In genomic region chr10:47370015-47370767, GRCh38 we compare ENCODE assay signal across 29 cellular contexts. TPM values are rescaled to one million over a fixed set of nuclear protein-coding genes. Genes with fewer than 3 reads are reported as not detected.
A peak's percentile ranks its signal among the peaks of the same experiment; 100 is the strongest.
DNase-seq lines count a peak whose midpoint lies in the region; ATAC-seq, FAIRE-seq and TF ChIP-seq lines count a peak whose summit lies in the region.
"Had no signal": no experiment of that assay in that cellular context is flagged by ENCODE, and none has a peak within 500 bp of the region (broad histone marks: within the 10 kb centered on the region; RNA-seq: fewer than 3 reads in every experiment).

No MANE protein-coding gene starts in this region.

- no peak overlapping the region for H3K27ac ChIP-seq in K562 (ENCODE audit: extremely low read depth, low read depth, low read length)
- H3K27ac ChIP-seq: 22Rv1, ascending aorta, left ventricle myocardium inferior had no signal

- intact Hi-C loops in activated CD4-positive, alpha-beta memory T cell treated with anti-CD3 and anti-CD28 coated beads for 36 hours (cut with micrococcal nuclease), result no loop called here
- intact Hi-C loops in K562 (cut with micrococcal nuclease), result no loop called here

- H3K9ac ChIP-seq in K562 (ENCODE audit: insufficient read depth in 1 of 2, low read depth in 2 of 2, low read length in 2 of 2), result no peak overlapping the region

- 13% methylated on average over 11 of the region's 11 CpGs for WGBS in K562 (ENCODE audit: insufficient coverage, low coverage, missing lambda C conversion rate)

- no peak for TF ChIP-seq CTCF in K562 (IDR thresholded peaks at IDR 0.05 in 2 of 3, conservative IDR thresholded peaks at IDR 0.05 in 1 of 3; ENCODE audit: insufficient read depth in 2 of 3, low read depth in 1 of 3, low read length in 3 of 3)
- no peak for TF ChIP-seq CTCF in type B pancreatic cell (conservative IDR thresholded peaks at IDR 0.05)

- H3K4me1 ChIP-seq in K562 (replicated peaks in 1 of 2; ENCODE audit: control insufficient read depth in 2 of 2, insufficient read depth in 2 of 2, low read length in 2 of 2), result peaks cover 0 to 2% of the 10 kb centered on the region in 2 experiments; a peak in 1 of 5 replicates
- H3K4me1 ChIP-seq: left ventricle myocardium inferior had no signal

- H3K27ac Mint-ChIP-seq in activated CD4-positive, alpha-beta memory T cell treated with anti-CD3 and anti-CD28 coated beads for 36 hours, result no peak overlapping the region
- H3K27ac Mint-ChIP-seq in activated CD4-positive, alpha-beta memory T cell treated with anti-CD3 and anti-CD28 coated beads, Interleukin-2, amount 10 ng/mL, durations not matched to agents 7 days and 5 days, result no peak overlapping the region
- H3K27ac Mint-ChIP-seq in type B pancreatic cell, result no peak overlapping the region
- H3K27ac Mint-ChIP-seq: activated CD4-positive, alpha-beta T cell treated with anti-CD3 and anti-CD28 coated beads, Interleukin-2, amount 10 ng/mL, durations not matched to agents 24 days and 14 days; activated naive CD8-positive, alpha-beta T cell treated with anti-CD3 and anti-CD28 coated beads, Interleukin-2, amount 10 ng/mL, durations not matched to agents 7 days and 5 days; activated T-helper 17 cell treated with anti-CD3 and anti-CD28 coated beads, Interleukin-2, amount 50 U/mL, for 72 hours; CD8-positive, alpha-beta T cell; IgD-negative memory B cell had no signal

- H2AFZ ChIP-seq in K562 (ENCODE audit: low read depth, low read length), result no peak overlapping the region

- TF ChIP-seq POLR2A in K562 (conservative IDR thresholded peaks at IDR 0.05), result no peak

- peak; percentile 4 for DNase-seq in activated CD4-positive, alpha-beta memory T cell treated with anti-CD3 and anti-CD28 coated beads for 36 hours
- no peak for DNase-seq in activated CD4-positive, alpha-beta memory T cell treated with anti-CD3 and anti-CD28 coated beads, Interleukin-2, amount 10 ng/mL, durations not matched to agents 7 days and 5 days
- DNase-seq in K562 (ENCODE audit: extremely low read depth in 1 of 4, low spot score in 3 of 4) (no peak), mesenteric fat pad (ENCODE audit: low spot score) (peak; percentile 62), type B pancreatic cell (ENCODE audit: extremely low spot score, unreplicated experiment) (peak; percentile 43), NCI-H1417 treated with DMSO at 0.1 percent for 48 hours (lab: John Stamatoyannopoulos, UW) (no peak)
- DNase-seq: activated CD4-positive, alpha-beta T cell treated with anti-CD3 and anti-CD28 coated beads, Interleukin-2, amount 10 ng/mL, durations not matched to agents 24 days and 14 days; activated naive CD8-positive, alpha-beta T cell treated with anti-CD3 and anti-CD28 coated beads, Interleukin-2, amount 10 ng/mL, durations not matched to agents 7 days and 5 days; caudate nucleus; dermis blood vessel endothelial cell; DMS153; GOT3; left ventricle myocardium inferior; NCI-H1092; NCI-H187; NCI-H2171 treated with DMSO at 0.1 percent for 48 hours; NCI-H524 treated with DMSO at 0.1 percent for 48 hours; NK-92 treated with Interleukin-12 subunit alpha and Interleukin-12 subunit beta, amount 100 ng/mL, for 24 hours; SIG-M5; T1000 had no signal

- H3K36me3 Mint-ChIP-seq in activated CD4-positive, alpha-beta memory T cell treated with anti-CD3 and anti-CD28 coated beads for 36 hours, result no peaks in the 10 kb centered on the region
- no peaks in the 10 kb centered on the region for H3K36me3 Mint-ChIP-seq in activated CD4-positive, alpha-beta memory T cell treated with anti-CD3 and anti-CD28 coated beads, Interleukin-2, amount 10 ng/mL, durations not matched to agents 7 days and 5 days (ENCODE audit: low read depth)
- no peaks in the 10 kb centered on the region for H3K36me3 Mint-ChIP-seq in type B pancreatic cell
- H3K36me3 Mint-ChIP-seq: activated naive CD8-positive, alpha-beta T cell treated with anti-CD3 and anti-CD28 coated beads, Interleukin-2, amount 10 ng/mL, durations not matched to agents 7 days and 5 days; CD8-positive, alpha-beta T cell; IgD-negative memory B cell had no signal

- no peak for TF ChIP-seq EP300 in K562 (IDR thresholded peaks at IDR 0.05; ENCODE audit: low read length)

- H3K4me3 ChIP-seq in K562, result no peak overlapping the region
- H3K4me3 ChIP-seq: ascending aorta, left ventricle myocardium inferior, smooth muscle cell had no signal

- ATAC-seq in K562 (no peak), HG03439 (IDR thresholded peaks at IDR 0.05; ENCODE audit: unreplicated experiment) (no peak), HG03571 (IDR thresholded peaks at IDR 0.05; ENCODE audit: unreplicated experiment) (no peak)
- ATAC-seq: activated T-helper 17 cell treated with anti-CD3 and anti-CD28 coated beads, Interleukin-2, amount 50 U/mL, for 72 hours; CD8-positive, alpha-beta T cell had no signal

- no peak for FAIRE-seq in K562 (lab: Jason Lieb, UNC)

- H3K36me3 ChIP-seq in K562 (ENCODE audit: control insufficient read depth, insufficient read depth, low read length), result no peaks in the 10 kb centered on the region
- H3K36me3 ChIP-seq: ascending aorta, left ventricle myocardium inferior had no signal

- H3K4me1 Mint-ChIP-seq in activated CD4-positive, alpha-beta memory T cell treated with anti-CD3 and anti-CD28 coated beads for 36 hours (ENCODE audit: low read depth), result peaks cover 5% of the 10 kb centered on the region
- peaks cover 10% of the 10 kb centered on the region for H3K4me1 Mint-ChIP-seq in activated CD4-positive, alpha-beta memory T cell treated with anti-CD3 and anti-CD28 coated beads, Interleukin-2, amount 10 ng/mL, durations not matched to agents 7 days and 5 days
- no peaks in the 10 kb centered on the region for H3K4me1 Mint-ChIP-seq in type B pancreatic cell (ENCODE audit: unreplicated experiment)
- H3K4me1 Mint-ChIP-seq: activated naive CD8-positive, alpha-beta T cell treated with anti-CD3 and anti-CD28 coated beads, Interleukin-2, amount 10 ng/mL, durations not matched to agents 7 days and 5 days; activated T-helper 17 cell treated with anti-CD3 and anti-CD28 coated beads, Interleukin-2, amount 50 U/mL, for 72 hours had no signal

- in situ Hi-C loops in K562 (cut with MboI), result no loop called here

- peaks cover 5% of the 10 kb centered on the region for H3K9me1 ChIP-seq in K562 (ENCODE audit: control insufficient read depth, insufficient read depth, low read length)

- TF ChIP-seq RAD21 in K562 (CRISPR knock-in tag; conservative IDR thresholded peaks at IDR 0.05 in 1 of 2, IDR thresholded peaks at IDR 0.05 in 1 of 2), result no peak

- H3K79me2 ChIP-seq in K562 (ENCODE audit: control insufficient read depth, insufficient read depth, low read length), result no peaks in the 10 kb centered on the region

- H3K27me3 Mint-ChIP-seq in activated CD4-positive, alpha-beta memory T cell treated with anti-CD3 and anti-CD28 coated beads for 36 hours, result peaks cover 2% of the 10 kb centered on the region
- peaks cover 9% of the 10 kb centered on the region for H3K27me3 Mint-ChIP-seq in activated CD4-positive, alpha-beta memory T cell treated with anti-CD3 and anti-CD28 coated beads, Interleukin-2, amount 10 ng/mL, durations not matched to agents 7 days and 5 days
- peaks cover 3% of the 10 kb centered on the region for H3K27me3 Mint-ChIP-seq in type B pancreatic cell

- CTCF ChIA-PET in activated CD4-positive, alpha-beta memory T cell treated with anti-CD3 and anti-CD28 coated beads for 36 hours (lab: Charles Lee), result interaction anchor here (2.7 kb wide), 1 partner anchor 30 kb away, joined by 11 read pairs; no protein-coding TSS in a partner anchor
- CTCF ChIA-PET in activated CD4-positive, alpha-beta memory T cell treated with anti-CD3 and anti-CD28 coated beads, Interleukin-2, amount 10 ng/mL, durations not matched to agents 7 days and 5 days (lab: Charles Lee), result no interaction called here
- CTCF ChIA-PET in K562 (lab: Yijun Ruan, JAX; ENCODE audit: low intra/inter-chr PET ratio), result no interaction called here

- H3K9me3 Mint-ChIP-seq in activated CD4-positive, alpha-beta memory T cell treated with anti-CD3 and anti-CD28 coated beads for 36 hours, result no peaks in the 10 kb centered on the region
- no peaks in the 10 kb centered on the region for H3K9me3 Mint-ChIP-seq in activated CD4-positive, alpha-beta memory T cell treated with anti-CD3 and anti-CD28 coated beads, Interleukin-2, amount 10 ng/mL, durations not matched to agents 7 days and 5 days
- H3K9me3 Mint-ChIP-seq in type B pancreatic cell, result no peaks in the 10 kb centered on the region
- H3K9me3 Mint-ChIP-seq: activated CD4-positive, alpha-beta T cell treated with anti-CD3 and anti-CD28 coated beads, Interleukin-2, amount 10 ng/mL, durations not matched to agents 24 days and 14 days; activated naive CD8-positive, alpha-beta T cell treated with anti-CD3 and anti-CD28 coated beads, Interleukin-2, amount 10 ng/mL, durations not matched to agents 7 days and 5 days; activated T-helper 17 cell treated with anti-CD3 and anti-CD28 coated beads, Interleukin-2, amount 50 U/mL, for 72 hours; CD8-positive, alpha-beta T cell; IgD-negative memory B cell had no signal

- H3K27me3 ChIP-seq in K562 (ENCODE audit: control insufficient read depth in 2 of 2, insufficient read depth in 2 of 2, low read length in 2 of 2), result peaks cover 51 to 81% of the 10 kb centered on the region in 2 experiments
- H3K27me3 ChIP-seq: ascending aorta had no signal

- no peaks in the 10 kb centered on the region for H3K9me3 ChIP-seq in K562 (replicated peaks; ENCODE audit: control insufficient read depth, insufficient read depth, low read depth, low read length)
- H3K9me3 ChIP-seq: ascending aorta, left ventricle myocardium inferior had no signal

- no peak overlapping the region for H3K4me3 Mint-ChIP-seq in activated CD4-positive, alpha-beta memory T cell treated with anti-CD3 and anti-CD28 coated beads for 36 hours
- H3K4me3 Mint-ChIP-seq in activated CD4-positive, alpha-beta memory T cell treated with anti-CD3 and anti-CD28 coated beads, Interleukin-2, amount 10 ng/mL, durations not matched to agents 7 days and 5 days, result no peak overlapping the region
- no peak overlapping the region for H3K4me3 Mint-ChIP-seq in type B pancreatic cell
- H3K4me3 Mint-ChIP-seq: activated CD4-positive, alpha-beta T cell treated with anti-CD3 and anti-CD28 coated beads, Interleukin-2, amount 10 ng/mL, durations not matched to agents 24 days and 14 days; activated naive CD8-positive, alpha-beta T cell treated with anti-CD3 and anti-CD28 coated beads, Interleukin-2, amount 10 ng/mL, durations not matched to agents 7 days and 5 days; activated T-helper 17 cell treated with anti-CD3 and anti-CD28 coated beads, Interleukin-2, amount 50 U/mL, for 72 hours; CD8-positive, alpha-beta T cell had no signal

- no TSS peak for BruUV-seq in K562 (replicated peaks; lab: Mats Ljungman, UMichigan)

- peaks cover 5% of the 10 kb centered on the region for H4K20me1 ChIP-seq in K562 (replicated peaks; ENCODE audit: control insufficient read depth, insufficient read depth, low read length)

- POLR2A ChIA-PET in activated CD4-positive, alpha-beta memory T cell treated with anti-CD3 and anti-CD28 coated beads for 36 hours (lab: Charles Lee), result no interaction called here
- POLR2A ChIA-PET in activated CD4-positive, alpha-beta memory T cell treated with anti-CD3 and anti-CD28 coated beads, Interleukin-2, amount 10 ng/mL, durations not matched to agents 7 days and 5 days (lab: Charles Lee), result no interaction called here
- POLR2A ChIA-PET in K562 (lab: Yijun Ruan, JAX), result no interaction called here

- H3K4me2 ChIP-seq in K562 (ENCODE audit: insufficient read depth, low read length), result no peak overlapping the region
- H3K4me2 ChIP-seq: smooth muscle cell had no signal

RNA-seq across cellular contexts. Expression of gene ZNF488, which starts 13.9 kb away (rescaled TPM):
- total RNA-seq in activated CD4-positive, alpha-beta memory T cell treated with anti-CD3 and anti-CD28 coated beads for 36 hours, result under 1 TPM; 0.27 to 0.38 TPM
- under 1 TPM; 0.08 to 0.10 TPM for total RNA-seq in activated CD4-positive, alpha-beta memory T cell treated with anti-CD3 and anti-CD28 coated beads, Interleukin-2, amount 10 ng/mL, durations not matched to agents 7 days and 5 days
- 0.30 TPM in 1 of 2 replicates, not detected in the other for total RNA-seq in K562 (2011; cell fraction: chromatin; rRNA removed; ENCODE audit: low replicate concordance)
- 0.13 and 0.33 TPM in 2 replicates for total RNA-seq in K562 (2011; cell fraction: nucleolus; rRNA removed)
- total RNA-seq in K562 (2011; cell fraction: nucleoplasm; rRNA removed), result not detected in 2 replicates
- not detected in 2 replicates for total RNA-seq in K562 (2014; rRNA removed)
- total RNA-seq in K562 (2014; rRNA removed; fragmentation: Illumina TruSeq; extraction: Trizol), result not detected in 2 replicates
- total RNA-seq in K562 (2015; rRNA removed; fragmentation: Illumina TruSeq; extraction: Trizol), result 0.04 TPM in 1 of 2 replicates, not detected in the other
- 0.07 and 0.11 TPM in 2 replicates for total RNA-seq in K562 (2021)
- 0.04 and 0.08 TPM in 2 replicates for polyA plus RNA-seq in K562 (2011; rRNA removed)
- 0.01 and 0.15 TPM in 2 replicates for polyA plus RNA-seq in K562 (2011; cell fraction: cytosol; rRNA removed)
- polyA plus RNA-seq in K562 (2011; cell fraction: nucleus; rRNA removed), result 0.13 TPM in 1 of 2 replicates, not detected in the other
- 0.05 TPM in 1 of 2 replicates, not detected in the other for polyA plus RNA-seq in K562 (2012)
- polyA plus RNA-seq in K562 (2014; fragmentation: Illumina TruSeq; extraction: Trizol), result 0.09 TPM in 1 of 2 replicates, not detected in the other
- under 1 TPM in 1 of 2 experiments, not detected in 1; 0.03 TPM for polyA plus RNA-seq in K562 (2014; fragmentation: Nextera tagmentation; extraction: Ambion mirVana)
- 0.04 TPM in 1 of 2 replicates, not detected in the other for polyA plus RNA-seq in K562 (2014; rRNA removed)
- polyA minus RNA-seq in K562 (2011; rRNA and poly(A)+ RNA removed), result 0.14 TPM in 1 of 2 replicates, not detected in the other
- polyA minus RNA-seq in K562 (2011; cell fraction: cytosol; rRNA and poly(A)+ RNA removed), result not detected in 2 replicates
- 0.11 and 0.13 TPM in 2 replicates for polyA minus RNA-seq in K562 (2011; cell fraction: nucleus; rRNA and poly(A)+ RNA removed)
- 0.10 TPM for total RNA-seq in mesenteric fat pad
- total RNA-seq in type B pancreatic cell (ENCODE audit: low replicate concordance), result 4.0 and 4.9 TPM in 2 replicates
- total RNA-seq: activated CD4-positive, alpha-beta T cell treated with anti-CD3 and anti-CD28 coated beads, Interleukin-2, amount 10 ng/mL, durations not matched to agents 24 days and 14 days; activated naive CD8-positive, alpha-beta T cell treated with anti-CD3 and anti-CD28 coated beads, Interleukin-2, amount 10 ng/mL, durations not matched to agents 7 days and 5 days; ascending aorta; CD8-positive, alpha-beta T cell had no signal
- polyA plus RNA-seq: IgD-negative memory B cell, smooth muscle cell had no signal

RNA-seq across cellular contexts. Expression of gene RBP3, which starts 22.0 kb away (rescaled TPM):
- total RNA-seq in activated CD4-positive, alpha-beta memory T cell treated with anti-CD3 and anti-CD28 coated beads for 36 hours, result not detected
- not detected for total RNA-seq in activated CD4-positive, alpha-beta memory T cell treated with anti-CD3 and anti-CD28 coated beads, Interleukin-2, amount 10 ng/mL, durations not matched to agents 7 days and 5 days
- not detected in 2 replicates for total RNA-seq in K562 (2011; cell fraction: chromatin; rRNA removed; ENCODE audit: low replicate concordance)
- total RNA-seq in K562 (2011; cell fraction: nucleolus; rRNA removed), result not detected in 2 replicates
- not detected in 2 replicates for total RNA-seq in K562 (2011; cell fraction: nucleoplasm; rRNA removed)
- total RNA-seq in K562 (2014; rRNA removed) (not detected in 2 replicates), K562 (2014; rRNA removed; fragmentation: Illumina TruSeq; extraction: Trizol) (not detected in 2 replicates), K562 (2015; rRNA removed; fragmentation: Illumina TruSeq; extraction: Trizol) (not detected in 2 replicates), K562 (2021) (not detected in 2 replicates), mesenteric fat pad (not detected), type B pancreatic cell (ENCODE audit: low replicate concordance) (not detected in 2 replicates)
- polyA plus RNA-seq in K562 (2011; rRNA removed) (not detected in 2 replicates), K562 (2014; fragmentation: Illumina TruSeq; extraction: Trizol) (not detected in 2 replicates), K562 (2014; fragmentation: Nextera tagmentation; extraction: Ambion mirVana) (not detected), K562 (2014; rRNA removed) (not detected in 2 replicates)
- polyA plus RNA-seq in K562 (2011; cell fraction: cytosol; rRNA removed), result not detected in 2 replicates
- not detected in 2 replicates for polyA plus RNA-seq in K562 (2011; cell fraction: nucleus; rRNA removed)
- not detected in 2 replicates for polyA plus RNA-seq in K562 (2012)
- not detected in 2 replicates for polyA minus RNA-seq in K562 (2011; rRNA and poly(A)+ RNA removed)
- not detected in 2 replicates for polyA minus RNA-seq in K562 (2011; cell fraction: cytosol; rRNA and poly(A)+ RNA removed)
- not detected in 2 replicates for polyA minus RNA-seq in K562 (2011; cell fraction: nucleus; rRNA and poly(A)+ RNA removed)
- total RNA-seq: activated CD4-positive, alpha-beta T cell treated with anti-CD3 and anti-CD28 coated beads, Interleukin-2, amount 10 ng/mL, durations not matched to agents 24 days and 14 days; activated naive CD8-positive, alpha-beta T cell treated with anti-CD3 and anti-CD28 coated beads, Interleukin-2, amount 10 ng/mL, durations not matched to agents 7 days and 5 days; activated T-helper 17 cell treated with anti-CD3 and anti-CD28 coated beads, Interleukin-2, amount 50 U/mL, for 72 hours; ascending aorta; CD8-positive, alpha-beta T cell; dermis blood vessel endothelial cell; left ventricle myocardium inferior; smooth muscle cell; urinary bladder had no signal
- polyA plus RNA-seq: IgD-negative memory B cell, smooth muscle cell, urinary bladder had no signal

RNA-seq across cellular contexts. Expression of gene GDF2, which starts 47.9 kb away (rescaled TPM):
- not detected for total RNA-seq in activated CD4-positive, alpha-beta memory T cell treated with anti-CD3 and anti-CD28 coated beads for 36 hours
- not detected for total RNA-seq in activated CD4-positive, alpha-beta memory T cell treated with anti-CD3 and anti-CD28 coated beads, Interleukin-2, amount 10 ng/mL, durations not matched to agents 7 days and 5 days
- total RNA-seq in K562 (2011; cell fraction: chromatin; rRNA removed; ENCODE audit: low replicate concordance), result 0.21 and 1.00 TPM in 2 replicates
- 1.0 and 1.6 TPM in 2 replicates for total RNA-seq in K562 (2011; cell fraction: nucleolus; rRNA removed)
- 0.38 and 1.0 TPM in 2 replicates for total RNA-seq in K562 (2011; cell fraction: nucleoplasm; rRNA removed)
- 0.54 and 0.69 TPM in 2 replicates for total RNA-seq in K562 (2014; rRNA removed)
- total RNA-seq in K562 (2014; rRNA removed; fragmentation: Illumina TruSeq; extraction: Trizol), result 0.18 and 0.22 TPM in 2 replicates
- total RNA-seq in K562 (2015; rRNA removed; fragmentation: Illumina TruSeq; extraction: Trizol), result 0.57 and 0.58 TPM in 2 replicates
- total RNA-seq in K562 (2021), result 0.11 and 0.27 TPM in 2 replicates
- polyA plus RNA-seq in K562 (2011; rRNA removed), result 0.08 TPM in 1 of 2 replicates, not detected in the other
- polyA plus RNA-seq in K562 (2011; cell fraction: cytosol; rRNA removed), result 0.18 TPM in 1 of 2 replicates, not detected in the other
- polyA plus RNA-seq in K562 (2011; cell fraction: nucleus; rRNA removed), result 0.08 TPM in 1 of 2 replicates, not detected in the other
- polyA plus RNA-seq in K562 (2012), result 0.60 and 1.8 TPM in 2 replicates
- 0.48 TPM in 2 replicates for polyA plus RNA-seq in K562 (2014; fragmentation: Illumina TruSeq; extraction: Trizol)
- polyA plus RNA-seq in K562 (2014; fragmentation: Nextera tagmentation; extraction: Ambion mirVana), result not detected
- 0.27 and 0.54 TPM in 2 replicates for polyA plus RNA-seq in K562 (2014; rRNA removed)
- 0.09 and 0.14 TPM in 2 replicates for polyA minus RNA-seq in K562 (2011; rRNA and poly(A)+ RNA removed)
- not detected in 2 replicates for polyA minus RNA-seq in K562 (2011; cell fraction: cytosol; rRNA and poly(A)+ RNA removed)
- polyA minus RNA-seq in K562 (2011; cell fraction: nucleus; rRNA and poly(A)+ RNA removed), result not detected in 2 replicates
- not detected for total RNA-seq in mesenteric fat pad
- total RNA-seq in type B pancreatic cell (ENCODE audit: low replicate concordance), result not detected in 2 replicates
- total RNA-seq: activated CD4-positive, alpha-beta T cell treated with anti-CD3 and anti-CD28 coated beads, Interleukin-2, amount 10 ng/mL, durations not matched to agents 24 days and 14 days; activated naive CD8-positive, alpha-beta T cell treated with anti-CD3 and anti-CD28 coated beads, Interleukin-2, amount 10 ng/mL, durations not matched to agents 7 days and 5 days; activated T-helper 17 cell treated with anti-CD3 and anti-CD28 coated beads, Interleukin-2, amount 50 U/mL, for 72 hours; CD8-positive, alpha-beta T cell; dermis blood vessel endothelial cell; left ventricle myocardium inferior; smooth muscle cell; urinary bladder had no signal
- polyA plus RNA-seq: IgD-negative memory B cell, smooth muscle cell, urinary bladder had no signal

Comparison
In these comparisons a context has a peak if more than half of its experiments do, and no peak if none do; other contexts are left out.
1. DNase-seq: peak in activated CD4-positive, alpha-beta memory T cell treated with anti-CD3 and anti-CD28 coated beads for 36 hours (single experiment), mesenteric fat pad (single experiment) and type B pancreatic cell (single experiment); none in activated CD4-positive, alpha-beta memory T cell treated with anti-CD3 and anti-CD28 coated beads, Interleukin-2, amount 10 ng/mL, durations not matched to agents 7 days and 5 days (single experiment), K562 (0 of 4) and NCI-H1417 treated with DMSO at 0.1 percent for 48 hours (single experiment).